ENCODE assay signal across 8 cellular contexts in the genomic region with DNA sequence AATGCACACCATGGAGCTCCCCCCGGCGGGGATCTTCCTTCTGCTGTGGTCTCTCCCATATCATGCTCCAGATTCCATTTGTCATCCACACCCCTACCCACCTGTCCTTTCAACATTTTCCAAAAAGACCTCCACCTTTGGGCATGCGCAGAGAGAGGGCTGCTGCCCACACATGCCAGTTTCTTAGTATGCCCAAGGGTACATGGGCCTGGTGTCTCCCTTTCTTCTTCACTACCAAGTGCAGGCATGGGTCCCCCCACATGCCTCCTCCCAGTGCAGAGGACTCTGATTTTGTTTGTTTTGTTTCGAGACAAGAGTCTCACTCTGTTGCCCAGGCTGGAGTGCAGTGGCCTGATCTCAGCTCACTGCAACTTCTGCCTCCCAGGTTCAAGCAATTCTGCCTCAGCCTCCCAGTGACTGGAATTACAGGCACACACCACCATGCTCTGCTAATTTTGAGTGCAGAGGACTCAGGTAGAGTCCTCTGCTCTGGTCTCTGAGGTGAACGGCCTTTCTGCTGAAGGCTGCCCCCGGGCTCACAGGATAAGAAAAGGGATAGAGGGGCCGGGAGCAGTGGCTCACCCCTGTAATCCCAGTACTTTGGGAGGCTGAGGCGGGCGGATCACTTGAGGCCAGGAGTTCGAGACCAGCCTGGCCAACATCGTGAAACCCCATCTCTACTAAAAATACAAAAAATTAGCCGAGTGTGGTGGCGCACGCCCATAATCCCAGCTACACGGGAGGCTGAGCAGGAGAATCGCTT. TPM values are rescaled to one million over a fixed set of nuclear protein-coding genes. Genes with fewer than 3 reads are reported as not detected.
DNase-seq lines count a peak whose midpoint lies in the region; ATAC-seq, FAIRE-seq and TF ChIP-seq lines count a peak whose summit lies in the region.
"Not testable (repeated sequence)": the region's sequence is repeated elsewhere in the genome, so short reads cannot be mapped to it uniquely, and the experiment has no call there.

No MANE protein-coding gene starts in this region.

- H3K27ac ChIP-seq in 22Rv1 = peak overlapping the region; percentile 52

- not testable (repeated sequence) for H3K4me3 Mint-ChIP-seq in T-helper 1 cell treated with Interleukin-12 subunit alpha and Interleukin-12 subunit beta and Interleukin-4 antibody, amounts not matched to agents 30 μg/mL and 1 μg/mL, for 36 hours; activated CD8-positive, alpha-beta T cell treated with anti-CD3 and anti-CD28 coated beads for 36 hours; activated T-helper 17 cell treated with anti-CD3 and anti-CD28 coated beads, Interleukin-2, amount 50 U/mL, for 72 hours; effector memory CD8-positive, alpha-beta T cell; natural killer cell; stimulated activated naive CD8-positive, alpha-beta T cell treated with anti-CD3 and anti-CD28 coated beads, Interleukin-15, amount 100 ng/mL, for 72 hours

- H3K9me3 Mint-ChIP-seq in T-helper 1 cell treated with Interleukin-12 subunit alpha and Interleukin-12 subunit beta and Interleukin-4 antibody, amounts not matched to agents 30 μg/mL and 1 μg/mL, for 36 hours; activated CD8-positive, alpha-beta T cell treated with anti-CD3 and anti-CD28 coated beads for 36 hours; activated T-helper 17 cell treated with anti-CD3 and anti-CD28 coated beads, Interleukin-2, amount 50 U/mL, for 72 hours; effector memory CD8-positive, alpha-beta T cell; natural killer cell; stimulated activated naive CD8-positive, alpha-beta T cell treated with anti-CD3 and anti-CD28 coated beads, Interleukin-15, amount 100 ng/mL, for 72 hours: not testable (repeated sequence)

- CTCF ChIA-PET in activated CD8-positive, alpha-beta T cell treated with anti-CD3 and anti-CD28 coated beads for 36 hours (lab: Charles Lee) = not testable (repeated sequence)

- not testable (repeated sequence) for FAIRE-seq in D721Med (lab: Jason Lieb, UNC)

- intact Hi-C loops in activated CD8-positive, alpha-beta T cell treated with anti-CD3 and anti-CD28 coated beads for 36 hours (cut with micrococcal nuclease); natural killer cell (cut with micrococcal nuclease): not testable (repeated sequence)

- H3K27ac Mint-ChIP-seq in T-helper 1 cell treated with Interleukin-12 subunit alpha and Interleukin-12 subunit beta and Interleukin-4 antibody, amounts not matched to agents 30 μg/mL and 1 μg/mL, for 36 hours = peak overlapping the region; percentile 43
- H3K27ac Mint-ChIP-seq in activated CD8-positive, alpha-beta T cell treated with anti-CD3 and anti-CD28 coated beads for 36 hours = peak overlapping the region; percentile 65
- peak overlapping the region; percentile 74 for H3K27ac Mint-ChIP-seq in activated T-helper 17 cell treated with anti-CD3 and anti-CD28 coated beads, Interleukin-2, amount 50 U/mL, for 72 hours
- H3K27ac Mint-ChIP-seq in effector memory CD8-positive, alpha-beta T cell = peak overlapping the region; percentile 60 to 84
- H3K27ac Mint-ChIP-seq in natural killer cell = peak overlapping the region; percentile 18 to 61
- H3K27ac Mint-ChIP-seq in stimulated activated naive CD8-positive, alpha-beta T cell treated with anti-CD3 and anti-CD28 coated beads, Interleukin-15, amount 100 ng/mL, for 72 hours = peak overlapping the region; percentile 31 to 57

- H3K36me3 Mint-ChIP-seq in T-helper 1 cell treated with Interleukin-12 subunit alpha and Interleukin-12 subunit beta and Interleukin-4 antibody, amounts not matched to agents 30 μg/mL and 1 μg/mL, for 36 hours (ENCODE audit: low read depth) = peaks cover 28% of the 10 kb centered on the region
- H3K36me3 Mint-ChIP-seq in activated CD8-positive, alpha-beta T cell treated with anti-CD3 and anti-CD28 coated beads for 36 hours (ENCODE audit: low read depth) = peaks cover 21% of the 10 kb centered on the region
- peaks cover 67% of the 10 kb centered on the region for H3K36me3 Mint-ChIP-seq in activated T-helper 17 cell treated with anti-CD3 and anti-CD28 coated beads, Interleukin-2, amount 50 U/mL, for 72 hours (ENCODE audit: low read depth)
- H3K36me3 Mint-ChIP-seq in effector memory CD8-positive, alpha-beta T cell (ENCODE audit: insufficient read depth) = peaks cover 58% of the 10 kb centered on the region
- H3K36me3 Mint-ChIP-seq in natural killer cell = not testable (repeated sequence)

- DNase-seq in D721Med (ENCODE audit: insufficient read length, low spot score) = peak; percentile 5
- DNase-seq in activated CD8-positive, alpha-beta T cell treated with anti-CD3 and anti-CD28 coated beads for 36 hours; effector memory CD8-positive, alpha-beta T cell; natural killer cell; stimulated activated naive CD8-positive, alpha-beta T cell treated with anti-CD3 and anti-CD28 coated beads, Interleukin-15, amount 100 ng/mL, for 72 hours: not testable (repeated sequence)

- TF ChIP-seq CTCF in 22Rv1 (IDR thresholded peaks at IDR 0.05); D721Med (IDR thresholded peaks at IDR 0.05; ENCODE audit: insufficient read depth, missing control alignments); activated CD8-positive, alpha-beta T cell treated with anti-CD3 and anti-CD28 coated beads for 36 hours (IDR thresholded peaks at IDR 0.05); natural killer cell (IDR thresholded peaks at IDR 0.05): not testable (repeated sequence)

- not testable (repeated sequence) for H3K4me1 Mint-ChIP-seq in T-helper 1 cell treated with Interleukin-12 subunit alpha and Interleukin-12 subunit beta and Interleukin-4 antibody, amounts not matched to agents 30 μg/mL and 1 μg/mL, for 36 hours (ENCODE audit: low read depth); activated CD8-positive, alpha-beta T cell treated with anti-CD3 and anti-CD28 coated beads for 36 hours (ENCODE audit: low read depth)
- peaks cover 21% of the 10 kb centered on the region for H3K4me1 Mint-ChIP-seq in activated T-helper 17 cell treated with anti-CD3 and anti-CD28 coated beads, Interleukin-2, amount 50 U/mL, for 72 hours
- peaks cover 20 to 32% of the 10 kb centered on the region in 2 donors for H3K4me1 Mint-ChIP-seq in effector memory CD8-positive, alpha-beta T cell (ENCODE audit: low read depth in 2 of 2)
- H3K4me1 Mint-ChIP-seq in natural killer cell = peaks cover 17 to 19% of the 10 kb centered on the region in 2 donors
- H3K4me1 Mint-ChIP-seq in stimulated activated naive CD8-positive, alpha-beta T cell treated with anti-CD3 and anti-CD28 coated beads, Interleukin-15, amount 100 ng/mL, for 72 hours = peaks cover 12% of the 10 kb centered on the region

- H3K27me3 Mint-ChIP-seq in T-helper 1 cell treated with Interleukin-12 subunit alpha and Interleukin-12 subunit beta and Interleukin-4 antibody, amounts not matched to agents 30 μg/mL and 1 μg/mL, for 36 hours (ENCODE audit: low read depth); activated CD8-positive, alpha-beta T cell treated with anti-CD3 and anti-CD28 coated beads for 36 hours; activated T-helper 17 cell treated with anti-CD3 and anti-CD28 coated beads, Interleukin-2, amount 50 U/mL, for 72 hours; effector memory CD8-positive, alpha-beta T cell; natural killer cell (ENCODE audit: low read depth in 2 of 2); stimulated activated naive CD8-positive, alpha-beta T cell treated with anti-CD3 and anti-CD28 coated beads, Interleukin-15, amount 100 ng/mL, for 72 hours: not testable (repeated sequence)

- POLR2A ChIA-PET in activated CD8-positive, alpha-beta T cell treated with anti-CD3 and anti-CD28 coated beads for 36 hours (lab: Charles Lee) = interaction anchor here (0.6 to 1.0 kb wide), 4 partner anchors 13 to 23 kb away, joined by 3 to 4 read pairs (median 3); a partner anchor contains a TSS

- ATAC-seq in activated CD8-positive, alpha-beta T cell treated with anti-CD3 and anti-CD28 coated beads for 36 hours; activated T-helper 17 cell treated with anti-CD3 and anti-CD28 coated beads, Interleukin-2, amount 50 U/mL, for 72 hours (replicated peaks); effector memory CD8-positive, alpha-beta T cell (replicated peaks); natural killer cell; stimulated activated naive CD8-positive, alpha-beta T cell treated with anti-CD3 and anti-CD28 coated beads, Interleukin-15, amount 100 ng/mL, for 72 hours: not testable (repeated sequence)

RNA-seq across cellular contexts. Expression of a gene that starts 16.5 kb away (rescaled TPM):
- total RNA-seq in activated CD8-positive, alpha-beta T cell treated with anti-CD3 and anti-CD28 coated beads for 36 hours = 10 to 100 TPM; 22.4 TPM
- 10 to 100 TPM; 34.9 to 52.0 TPM for total RNA-seq in activated T-helper 17 cell treated with anti-CD3 and anti-CD28 coated beads, Interleukin-2, amount 50 U/mL, for 72 hours
- total RNA-seq in natural killer cell = 10 to 100 TPM; 54.1 to 63.5 (median 54.8) TPM

RNA-seq across cellular contexts. Expression of a gene that starts 22.8 kb away (rescaled TPM):
- 1 to 10 TPM; 6.9 to 7.5 TPM for total RNA-seq in activated CD8-positive, alpha-beta T cell treated with anti-CD3 and anti-CD28 coated beads for 36 hours
- 10 to 100 TPM; 10.7 to 18.7 TPM for total RNA-seq in activated T-helper 17 cell treated with anti-CD3 and anti-CD28 coated beads, Interleukin-2, amount 50 U/mL, for 72 hours
- 10 to 100 TPM; 18.3 to 27.0 (median 23.5) TPM for total RNA-seq in natural killer cell

RNA-seq across cellular contexts. Expression of a gene that starts 28.1 kb away (rescaled TPM):
- 10 to 100 TPM; 53.0 to 56.3 TPM for total RNA-seq in activated CD8-positive, alpha-beta T cell treated with anti-CD3 and anti-CD28 coated beads for 36 hours
- total RNA-seq in activated T-helper 17 cell treated with anti-CD3 and anti-CD28 coated beads, Interleukin-2, amount 50 U/mL, for 72 hours = 100 to 1,000 TPM; 107 to 114 TPM
- 100 to 1,000 TPM; 185 to 221 (median 198) TPM for total RNA-seq in natural killer cell

RNA-seq across cellular contexts. Expression of a gene that starts 30.1 kb away (rescaled TPM):
- 100 to 1,000 TPM; 218 to 221 TPM for total RNA-seq in activated CD8-positive, alpha-beta T cell treated with anti-CD3 and anti-CD28 coated beads for 36 hours
- total RNA-seq in activated T-helper 17 cell treated with anti-CD3 and anti-CD28 coated beads, Interleukin-2, amount 50 U/mL, for 72 hours = 100 to 1,000 TPM; 132 to 242 TPM
- 10 to 100 TPM; 30.7 to 39.5 (median 37.7) TPM for total RNA-seq in natural killer cell

RNA-seq across cellular contexts. Expression of a gene that starts 32.9 kb away (rescaled TPM):
- total RNA-seq in activated CD8-positive, alpha-beta T cell treated with anti-CD3 and anti-CD28 coated beads for 36 hours = 10 to 100 TPM; 23.4 to 24.3 TPM
- total RNA-seq in activated T-helper 17 cell treated with anti-CD3 and anti-CD28 coated beads, Interleukin-2, amount 50 U/mL, for 72 hours = 10 to 100 TPM; 22.5 to 26.9 TPM
- 10 to 100 TPM; 25.4 to 28.4 (median 26.0) TPM for total RNA-seq in natural killer cell
